Comparison of ENCODE assay signal across 1 cellular context in genomic region chr16:8914098-8914497, GRCh38.
TF ChIP-seq lines count a peak whose summit lies in the region.

No MANE protein-coding gene starts in this region.

TF ChIP-seq in GM23338, 12 proteins besides CTCF, POLR2A, EP300 and RAD21:
- no peak for TF ChIP-seq NANOG (IDR thresholded peaks at IDR 0.05; ENCODE audit: borderline replicate concordance)
- TF ChIP-seq, protein P1, sequence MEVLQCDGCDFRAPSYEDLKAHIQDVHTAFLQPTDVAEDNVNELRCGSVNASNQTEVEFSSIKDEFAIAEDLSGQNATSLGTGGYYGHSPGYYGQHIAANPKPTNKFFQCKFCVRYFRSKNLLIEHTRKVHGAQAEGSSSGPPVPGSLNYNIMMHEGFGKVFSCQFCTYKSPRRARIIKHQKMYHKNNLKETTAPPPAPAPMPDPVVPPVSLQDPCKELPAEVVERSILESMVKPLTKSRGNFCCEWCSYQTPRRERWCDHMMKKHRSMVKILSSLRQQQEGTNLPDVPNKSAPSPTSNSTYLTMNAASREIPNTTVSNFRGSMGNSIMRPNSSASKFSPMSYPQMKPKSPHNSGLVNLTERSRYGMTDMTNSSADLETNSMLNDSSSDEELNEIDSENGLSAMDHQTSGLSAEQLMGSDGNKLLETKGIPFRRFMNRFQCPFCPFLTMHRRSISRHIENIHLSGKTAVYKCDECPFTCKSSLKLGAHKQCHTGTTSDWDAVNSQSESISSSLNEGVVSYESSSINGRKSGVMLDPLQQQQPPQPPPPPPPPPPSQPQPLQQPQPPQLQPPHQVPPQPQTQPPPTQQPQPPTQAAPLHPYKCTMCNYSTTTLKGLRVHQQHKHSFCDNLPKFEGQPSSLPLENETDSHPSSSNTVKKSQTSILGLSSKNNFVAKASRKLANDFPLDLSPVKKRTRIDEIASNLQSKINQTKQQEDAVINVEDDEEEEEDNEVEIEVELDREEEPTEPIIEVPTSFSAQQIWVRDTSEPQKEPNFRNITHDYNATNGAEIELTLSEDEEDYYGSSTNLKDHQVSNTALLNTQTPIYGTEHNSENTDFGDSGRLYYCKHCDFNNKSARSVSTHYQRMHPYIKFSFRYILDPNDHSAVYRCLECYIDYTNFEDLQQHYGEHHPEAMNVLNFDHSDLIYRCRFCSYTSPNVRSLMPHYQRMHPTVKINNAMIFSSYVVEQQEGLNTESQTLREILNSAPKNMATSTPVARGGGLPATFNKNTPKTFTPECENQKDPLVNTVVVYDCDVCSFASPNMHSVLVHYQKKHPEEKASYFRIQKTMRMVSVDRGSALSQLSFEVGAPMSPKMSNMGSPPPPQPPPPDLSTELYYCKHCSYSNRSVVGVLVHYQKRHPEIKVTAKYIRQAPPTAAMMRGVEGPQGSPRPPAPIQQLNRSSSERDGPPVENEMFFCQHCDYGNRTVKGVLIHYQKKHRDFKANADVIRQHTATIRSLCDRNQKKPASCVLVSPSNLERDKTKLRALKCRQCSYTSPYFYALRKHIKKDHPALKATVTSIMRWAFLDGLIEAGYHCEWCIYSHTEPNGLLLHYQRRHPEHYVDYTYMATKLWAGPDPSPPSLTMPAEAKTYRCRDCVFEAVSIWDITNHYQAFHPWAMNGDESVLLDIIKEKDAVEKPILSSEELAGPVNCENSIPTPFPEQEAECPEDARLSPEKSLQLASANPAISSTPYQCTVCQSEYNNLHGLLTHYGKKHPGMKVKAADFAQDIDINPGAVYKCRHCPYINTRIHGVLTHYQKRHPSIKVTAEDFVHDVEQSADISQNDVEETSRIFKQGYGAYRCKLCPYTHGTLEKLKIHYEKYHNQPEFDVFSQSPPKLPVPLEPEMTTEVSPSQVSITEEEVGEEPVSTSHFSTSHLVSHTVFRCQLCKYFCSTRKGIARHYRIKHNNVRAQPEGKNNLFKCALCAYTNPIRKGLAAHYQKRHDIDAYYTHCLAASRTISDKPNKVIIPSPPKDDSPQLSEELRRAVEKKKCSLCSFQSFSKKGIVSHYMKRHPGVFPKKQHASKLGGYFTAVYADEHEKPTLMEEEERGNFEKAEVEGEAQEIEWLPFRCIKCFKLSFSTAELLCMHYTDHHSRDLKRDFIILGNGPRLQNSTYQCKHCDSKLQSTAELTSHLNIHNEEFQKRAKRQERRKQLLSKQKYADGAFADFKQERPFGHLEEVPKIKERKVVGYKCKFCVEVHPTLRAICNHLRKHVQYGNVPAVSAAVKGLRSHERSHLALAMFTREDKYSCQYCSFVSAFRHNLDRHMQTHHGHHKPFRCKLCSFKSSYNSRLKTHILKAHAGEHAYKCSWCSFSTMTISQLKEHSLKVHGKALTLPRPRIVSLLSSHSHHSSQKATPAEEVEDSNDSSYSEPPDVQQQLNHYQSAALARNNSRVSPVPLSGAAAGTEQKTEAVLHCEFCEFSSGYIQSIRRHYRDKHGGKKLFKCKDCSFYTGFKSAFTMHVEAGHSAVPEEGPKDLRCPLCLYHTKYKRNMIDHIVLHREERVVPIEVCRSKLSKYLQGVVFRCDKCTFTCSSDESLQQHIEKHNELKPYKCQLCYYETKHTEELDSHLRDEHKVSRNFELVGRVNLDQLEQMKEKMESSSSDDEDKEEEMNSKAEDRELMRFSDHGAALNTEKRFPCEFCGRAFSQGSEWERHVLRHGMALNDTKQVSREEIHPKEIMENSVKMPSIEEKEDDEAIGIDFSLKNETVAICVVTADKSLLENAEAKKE (CRISPR knock-in tag; IDR thresholded peaks at IDR 0.05), result no peak
